13 cellular contexts compared by ENCODE assay signal in the genomic region with DNA sequence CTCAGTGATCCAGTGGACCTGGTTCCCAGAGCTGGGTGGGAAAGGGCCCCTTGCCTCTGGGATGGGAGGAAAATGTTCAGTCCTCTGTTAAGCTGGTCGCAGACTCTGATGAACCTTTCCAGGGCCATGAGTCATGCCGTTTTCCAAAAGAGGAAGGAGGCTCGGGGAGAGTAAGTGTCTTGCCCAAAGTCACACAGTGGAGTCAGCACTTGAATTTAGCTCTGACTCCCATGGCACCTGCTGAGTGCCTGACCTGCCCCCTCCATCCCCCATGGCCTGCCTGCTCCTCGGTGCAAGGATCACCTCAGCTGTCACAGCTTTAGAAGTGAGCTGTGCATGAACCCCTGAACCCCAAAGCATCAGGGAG. TPM values are rescaled to one million over a fixed set of nuclear protein-coding genes. Genes with fewer than 3 reads are reported as not detected.
DNase-seq lines count a peak whose midpoint lies in the region; ATAC-seq, FAIRE-seq and TF ChIP-seq lines count a peak whose summit lies in the region.
"Had no signal": no experiment of that assay in that cellular context is flagged by ENCODE, and none has a peak within 500 bp of the region (broad histone marks: within the 10 kb centered on the region; RNA-seq: fewer than 3 reads in every experiment).

No MANE protein-coding gene starts in this region.

- no peaks in the 10 kb centered on the region for H3K9me3 ChIP-seq in stomach
- H3K9me3 ChIP-seq: heart right ventricle had no signal

- intact Hi-C loops in left colon (cut with DNase I, micrococcal nuclease): no loop called here
- intact Hi-C loops in stomach (cut with DNase I; ENCODE audit: low total_unique reads): no loop called here

- H3K27me3 Mint-ChIP-seq in activated naive CD8-positive, alpha-beta T cell: no peaks in the 10 kb centered on the region
- H3K27me3 Mint-ChIP-seq in activated T-helper 17 cell treated with anti-CD3 and anti-CD28 coated beads, Interleukin-2, amount 50 U/mL, for 72 hours: no peaks in the 10 kb centered on the region

- ATAC-seq in left colon (peak; percentile 4), GM19467 (IDR thresholded peaks at IDR 0.05; ENCODE audit: unreplicated experiment) (no peak)
- no peak for ATAC-seq in activated T-helper 17 cell treated with anti-CD3 and anti-CD28 coated beads, Interleukin-2, amount 50 U/mL, for 72 hours (replicated peaks)

- TF ChIP-seq CTCF in stomach (IDR thresholded peaks at IDR 0.05): no peak

- no peaks in the 10 kb centered on the region for H3K36me3 Mint-ChIP-seq in activated naive CD8-positive, alpha-beta T cell
- H3K36me3 Mint-ChIP-seq in activated T-helper 17 cell treated with anti-CD3 and anti-CD28 coated beads, Interleukin-2, amount 50 U/mL, for 72 hours (ENCODE audit: low read depth): no peaks in the 10 kb centered on the region

- FAIRE-seq in GM12891 (lab: Jason Lieb, UNC): no peak
- FAIRE-seq: HTR-8/SVneo had no signal

- TF ChIP-seq POLR2A in GM12891 (IDR thresholded peaks at IDR 0.05; ENCODE audit: low read depth, low read length) (no peak), stomach (IDR thresholded peaks at IDR 0.05) (no peak)

- no peaks in the 10 kb centered on the region for H3K9me3 Mint-ChIP-seq in activated naive CD8-positive, alpha-beta T cell (ENCODE audit: low read depth)
- no peaks in the 10 kb centered on the region for H3K9me3 Mint-ChIP-seq in activated T-helper 17 cell treated with anti-CD3 and anti-CD28 coated beads, Interleukin-2, amount 50 U/mL, for 72 hours
- H3K9me3 Mint-ChIP-seq: nephron progenitor cell had no signal

- DNase-seq in A172 (ENCODE audit: low spot score) (peak; percentile 62), KBM-7 (peak; percentile 60), left colon (peak in 1 of 2 donors; percentile 49), GM12891 (ENCODE audit: insufficient read length, low spot score) (no peak), stomach (no peak)
- DNase-seq: COR-L47, heart right ventricle, NCI-H526 treated with DMSO at 0.1 percent for 48 hours, nephron progenitor cell had no signal

- H3K4me1 ChIP-seq in stomach: peaks cover 9 to 17% (median 12%) of the 10 kb centered on the region in 4 donors

- in situ Hi-C loops in KBM-7 (cut with MboI; ENCODE audit: low pct_unique_long_range_greater_than_20kb, low sequenced_read_pairs): no loop called here

- no peak for TF ChIP-seq EP300 in stomach (IDR thresholded peaks at IDR 0.05)

- H3K4me1 Mint-ChIP-seq in activated naive CD8-positive, alpha-beta T cell (ENCODE audit: low read depth): peaks cover 36% of the 10 kb centered on the region
- H3K4me1 Mint-ChIP-seq in activated T-helper 17 cell treated with anti-CD3 and anti-CD28 coated beads, Interleukin-2, amount 50 U/mL, for 72 hours: peaks cover 5% of the 10 kb centered on the region

- H3K4me3 ChIP-seq in stomach: no peak overlapping the region
- H3K4me3 ChIP-seq: heart right ventricle had no signal

- no peaks in the 10 kb centered on the region for H3K27me3 ChIP-seq in stomach
- H3K27me3 ChIP-seq: heart right ventricle had no signal

- peak overlapping the region; percentile 30 for H3K4me3 Mint-ChIP-seq in activated naive CD8-positive, alpha-beta T cell
- no peak overlapping the region for H3K4me3 Mint-ChIP-seq in activated T-helper 17 cell treated with anti-CD3 and anti-CD28 coated beads, Interleukin-2, amount 50 U/mL, for 72 hours
- H3K4me3 Mint-ChIP-seq: nephron progenitor cell had no signal

- H3K27ac ChIP-seq in stomach: no peak overlapping the region

- H3K27ac Mint-ChIP-seq in activated naive CD8-positive, alpha-beta T cell: peak overlapping the region; percentile 22
- no peak overlapping the region for H3K27ac Mint-ChIP-seq in activated T-helper 17 cell treated with anti-CD3 and anti-CD28 coated beads, Interleukin-2, amount 50 U/mL, for 72 hours
- H3K27ac Mint-ChIP-seq: nephron progenitor cell had no signal

- H3K36me3 ChIP-seq in stomach: no peaks in the 10 kb centered on the region
- H3K36me3 ChIP-seq: heart right ventricle had no signal

- WGBS in stomach, 5 donors: 44 to 64% (median 58%) methylated on average over 4 of the region's 4 CpGs

TF ChIP-seq in GM12891, 5 proteins besides CTCF, POLR2A, EP300 and RAD21:
- TF ChIP-seq POLR2AphosphoS5 (IDR thresholded peaks at IDR 0.05; ENCODE audit: low read depth, low read length) (no peak), TAF1 (IDR thresholded peaks at IDR 0.05; ENCODE audit: low read depth, low read length) (no peak), PAX5 (IDR thresholded peaks at IDR 0.05; ENCODE audit: insufficient read depth, low read length, severe bottlenecking) (no peak), SPI1 (IDR thresholded peaks at IDR 0.05; ENCODE audit: low read depth, low read length) (no peak), POU2F2 (IDR thresholded peaks at IDR 0.05; ENCODE audit: low read depth, low read length) (no peak)

RNA-seq across cellular contexts. Expression of a gene that starts 14.0 kb away (rescaled TPM):
- total RNA-seq in A172 (2014; rRNA removed; shearing (Covaris generic)): 21.6 and 22.6 TPM in 2 replicates
- total RNA-seq in left colon (10 to 100 TPM; 40.7 to 49.4 TPM), stomach (10 to 100 TPM in 4 of 5 donors, 1 to 10 TPM in 1; 8.1 to 48.1 (median 23.2) TPM)
- 5.1 TPM for polyA plus RNA-seq in GM12891 (2012; ENCODE audit: low read depth, missing spikeins)
- polyA plus RNA-seq in stomach: 1 to 10 TPM; 5.1 to 7.5 (median 5.4) TPM
- 10 to 100 TPM in 1 of 2 donors, 1 to 10 TPM in 1; 9.4 to 10.5 TPM for total RNA-seq in activated T-helper 17 cell treated with anti-CD3 and anti-CD28 coated beads, Interleukin-2, amount 50 U/mL, for 72 hours

RNA-seq across cellular contexts. Expression of a gene that starts 52.5 kb away (rescaled TPM):
- 16.8 and 23.2 TPM in 2 replicates for total RNA-seq in A172 (2014; rRNA removed; shearing (Covaris generic))
- total RNA-seq in left colon (10 to 100 TPM; 13.3 to 15.0 TPM), stomach (10 to 100 TPM in 4 of 5 donors, 1 to 10 TPM in 1; 9.5 to 64.3 (median 31.5) TPM)
- polyA plus RNA-seq in GM12891 (2012; ENCODE audit: low read depth, missing spikeins): 10.5 TPM
- 10 to 100 TPM in 1 of 3 donors, 1 to 10 TPM in 2; 8.4 to 13.1 (median 8.9) TPM for polyA plus RNA-seq in stomach
- 10 to 100 TPM; 15.9 to 17.7 TPM for total RNA-seq in activated T-helper 17 cell treated with anti-CD3 and anti-CD28 coated beads, Interleukin-2, amount 50 U/mL, for 72 hours

RNA-seq across cellular contexts. Expression of a gene that starts 58.9 kb away (rescaled TPM):
- 71.6 and 90.6 TPM in 2 replicates for total RNA-seq in A172 (2014; rRNA removed; shearing (Covaris generic))
- total RNA-seq in left colon (10 to 100 TPM; 27.1 to 33.7 TPM), stomach (10 to 100 TPM in 4 of 5 donors, 1 to 10 TPM in 1; 2.3 to 60.7 (median 51.7) TPM)
- 27.7 TPM for polyA plus RNA-seq in GM12891 (2012; ENCODE audit: low read depth, missing spikeins)
- polyA plus RNA-seq in stomach: 10 to 100 TPM; 54.6 to 61.9 (median 57.3) TPM
- 10 to 100 TPM; 35.8 to 53.6 TPM for total RNA-seq in activated T-helper 17 cell treated with anti-CD3 and anti-CD28 coated beads, Interleukin-2, amount 50 U/mL, for 72 hours

Comparison
In these comparisons a context has a peak if more than half of its experiments do, and no peak if none do; other contexts are left out.
1. DNase-seq: peak in A172 (single experiment) and KBM-7 (single experiment); none in GM12891 (single experiment) and stomach (single experiment).